Comparison of ENCODE assay signal across 8 cellular contexts in the genomic region with DNA sequence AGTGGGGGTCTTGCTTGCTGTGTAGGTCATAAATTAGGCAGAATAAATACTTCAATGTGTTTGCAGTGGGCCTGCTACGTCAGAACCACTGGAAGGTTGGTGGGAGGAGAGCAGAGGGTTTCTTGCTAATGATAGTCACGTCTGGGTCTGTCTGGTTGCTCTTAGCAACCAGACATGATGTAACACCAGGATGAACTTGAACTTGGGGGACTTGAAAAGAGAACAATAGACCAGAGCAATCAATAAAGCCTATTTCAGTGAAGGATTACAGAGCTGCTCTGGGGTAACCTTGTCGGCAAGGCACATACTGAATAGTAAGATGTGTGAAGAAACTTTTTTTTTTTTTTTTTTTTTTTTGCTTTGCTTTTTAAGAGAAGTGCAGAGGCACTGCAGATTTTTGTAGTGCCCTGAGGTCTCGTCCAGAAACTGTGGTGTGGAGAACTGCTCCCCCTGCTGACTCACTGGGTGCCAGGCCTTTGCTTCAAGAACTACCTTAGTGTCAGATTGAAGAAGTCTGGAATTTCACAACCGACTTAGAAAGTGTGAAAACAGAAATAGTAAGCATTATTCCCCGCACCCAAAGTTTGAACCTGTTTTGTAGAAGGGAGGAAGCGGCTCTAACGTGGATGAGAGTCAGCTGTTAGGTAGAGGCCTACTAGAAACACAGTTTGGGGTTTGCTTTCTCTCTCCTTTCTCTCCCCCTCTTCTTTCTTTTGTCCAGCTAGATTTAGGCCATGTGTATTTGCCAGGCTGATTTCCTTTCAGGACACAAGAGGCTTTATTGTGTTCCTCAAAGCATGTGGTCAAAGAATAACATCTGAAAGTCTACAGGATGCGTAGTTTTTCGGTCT.
A peak's percentile ranks its signal among the peaks of the same experiment; 100 is the strongest.
DNase-seq lines count a peak whose midpoint lies in the region; ATAC-seq and TF ChIP-seq lines count a peak whose summit lies in the region.

No MANE protein-coding gene starts in this region.

- H3K9me3 ChIP-seq in Loucy (ENCODE audit: insufficient read depth, low read depth, low read length): no peaks in the 10 kb centered on the region
- no peaks in the 10 kb centered on the region for H3K9me3 ChIP-seq in RWPE2 (ENCODE audit: severe bottlenecking)
- H3K9me3 ChIP-seq in subcutaneous abdominal adipose tissue (ENCODE audit: control insufficient read depth in 5 of 5, low read length in 5 of 5): no peaks in the 10 kb centered on the region

- no peaks in the 10 kb centered on the region for H3K79me2 ChIP-seq in Loucy (ENCODE audit: insufficient read depth, low read length)

- H3K4me1 ChIP-seq in Loucy (ENCODE audit: insufficient read depth, low read length, poor library complexity, severe bottlenecking): peaks cover 33% of the 10 kb centered on the region
- peaks cover 39% of the 10 kb centered on the region for H3K4me1 ChIP-seq in RWPE2 (ENCODE audit: insufficient read depth, poor library complexity, severe bottlenecking)
- peaks cover 21% of the 10 kb centered on the region for H3K4me1 ChIP-seq in foreskin keratinocyte
- peaks cover 23 to 65% (median 58%) of the 10 kb centered on the region in 5 donors for H3K4me1 ChIP-seq in subcutaneous abdominal adipose tissue (ENCODE audit: control insufficient read depth in 5 of 5, insufficient read depth in 5 of 5, low read length in 5 of 5)

- no peaks in the 10 kb centered on the region for H3F3A ChIP-seq in Loucy (ENCODE audit: low read depth)

- H3K27me3 ChIP-seq in Loucy (ENCODE audit: insufficient read depth, low read length, poor library complexity, severe bottlenecking): no peaks in the 10 kb centered on the region
- H3K27me3 ChIP-seq in RWPE2 (ENCODE audit: insufficient read depth, poor library complexity, severe bottlenecking): no peaks in the 10 kb centered on the region
- no peaks in the 10 kb centered on the region for H3K27me3 ChIP-seq in foreskin keratinocyte
- H3K27me3 ChIP-seq in subcutaneous abdominal adipose tissue (ENCODE audit: control insufficient read depth in 5 of 5, insufficient read depth in 4 of 5, low read length in 5 of 5): no peaks in the 10 kb centered on the region

- H3K9ac ChIP-seq in Loucy (ENCODE audit: low read depth, low read length, poor library complexity, severe bottlenecking) (peak overlapping the region; percentile 20), subcutaneous abdominal adipose tissue (ENCODE audit: low read length in 5 of 5) (peak overlapping the region in 4 of 5 donors; percentile 43 to 69 (median 58))

- peak; percentile 91 for TF ChIP-seq CTCF in Loucy (conservative IDR thresholded peaks at IDR 0.05; ENCODE audit: low read length)
- TF ChIP-seq CTCF in RWPE2 (IDR thresholded peaks at IDR 0.05; ENCODE audit: poor library complexity, severe bottlenecking): peak; percentile 92
- TF ChIP-seq CTCF in foreskin keratinocyte (conservative IDR thresholded peaks at IDR 0.05): peak; percentile 86

- H4K20me1 ChIP-seq in Loucy (ENCODE audit: insufficient read depth, low read length, poor library complexity, severe bottlenecking): no peaks in the 10 kb centered on the region

- H3K36me3 ChIP-seq in Loucy (ENCODE audit: insufficient read depth, low read length) (no peaks in the 10 kb centered on the region), RWPE2 (ENCODE audit: low read depth) (peaks cover 14% of the 10 kb centered on the region; the same call in 1 of the 2 replicates), subcutaneous abdominal adipose tissue (ENCODE audit: control insufficient read depth in 5 of 5, insufficient read depth in 5 of 5, low read length in 5 of 5) (peaks cover 5 to 14% (median 6%) of the 10 kb centered on the region in 5 donors)

- no peak overlapping the region for H3K4me3 ChIP-seq in Loucy (ENCODE audit: low read length, poor library complexity, severe bottlenecking)
- H3K4me3 ChIP-seq in RWPE2 (ENCODE audit: severe bottlenecking): no peak overlapping the region
- H3K4me3 ChIP-seq in subcutaneous abdominal adipose tissue (ENCODE audit: low read depth in 1 of 5, low read length in 5 of 5): no peak overlapping the region

- ATAC-seq in GM21825 (IDR thresholded peaks at IDR 0.05; ENCODE audit: unreplicated experiment): peak; percentile 83
- peak; percentile 90 for ATAC-seq in RWPE2 (ENCODE audit: low read depth)
- peak; percentile 94 for ATAC-seq in foreskin keratinocyte

- H2AFZ ChIP-seq in Loucy (ENCODE audit: low read length): peak overlapping the region; percentile 79

- no peaks in the 10 kb centered on the region for H3K9me2 ChIP-seq in Loucy (replicated peaks; ENCODE audit: low read depth, low read length)

- H3K4me2 ChIP-seq in Loucy (ENCODE audit: low read depth, low read length, poor library complexity, severe bottlenecking): peak overlapping the region; percentile 45

- H3K27ac ChIP-seq in RWPE2 (ENCODE audit: poor library complexity, severe bottlenecking) (peak overlapping the region; percentile 77), foreskin keratinocyte (peak overlapping the region; percentile 43), subcutaneous abdominal adipose tissue (ENCODE audit: low read depth, low read length) (peak overlapping the region; percentile 91)

- DNase-seq in DMS 273 (lab: John Stamatoyannopoulos, UW; ENCODE audit: unreplicated experiment) (peak; percentile 85), RWPE2 (ENCODE audit: low spot score) (peak; percentile 80), foreskin keratinocyte (peak; percentile 79 to 85), nucleus accumbens (lab: John Stamatoyannopoulos, UW) (peak; percentile 7 to 91 (median 62))
- peak; percentile 43 for DNase-seq in activated T-helper 9 cell treated with anti-CD3 and anti-CD28 coated beads, Interleukin-2, amount 50 U/mL, for 16 hours (ENCODE audit: low read depth)
